In the genomic region with DNA sequence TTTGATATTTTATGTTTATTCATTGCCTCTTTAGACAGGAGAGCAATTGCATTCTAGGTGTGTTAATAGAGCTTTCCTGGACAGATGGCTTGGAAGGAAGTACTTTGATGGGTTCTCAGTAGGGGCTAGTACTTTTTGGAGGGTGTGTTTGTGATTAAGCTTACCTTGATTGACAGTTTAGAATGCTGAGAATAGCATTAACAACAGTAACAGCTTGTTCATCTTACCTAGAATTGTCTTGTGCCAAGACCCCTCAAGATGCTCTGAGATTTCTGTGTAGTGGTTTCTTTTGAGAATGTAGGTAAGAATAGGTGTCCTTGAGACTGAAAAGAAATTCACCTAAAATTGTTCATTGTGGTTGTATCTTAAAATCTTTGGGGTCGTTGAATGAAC, we compare ENCODE assay signal across 10 cellular contexts. TPM values are rescaled to one million over a fixed set of nuclear protein-coding genes. Genes with fewer than 3 reads are reported as not detected.
DNase-seq lines count a peak whose midpoint lies in the region; ATAC-seq and TF ChIP-seq lines count a peak whose summit lies in the region.
"Had no signal": no experiment of that assay in that cellular context is flagged by ENCODE, and none has a peak within 500 bp of the region (broad histone marks: within the 10 kb centered on the region; RNA-seq: fewer than 3 reads in every experiment).

No MANE protein-coding gene starts in this region.

- CTCF ChIA-PET in activated CD4-positive, alpha-beta T cell treated with anti-CD3 and anti-CD28 coated beads for 36 hours (lab: Charles Lee), result interaction anchor here (0.8 to 2.3 kb wide), 19 partner anchors 9 to 178 kb away, joined by 3 to 18 read pairs (median 6); no protein-coding TSS in a partner anchor

- H3K4me1 ChIP-seq in RWPE2 (ENCODE audit: insufficient read depth, poor library complexity, severe bottlenecking) (peaks cover 53% of the 10 kb centered on the region), thyroid gland (peaks cover 42 to 76% of the 10 kb centered on the region in 2 donors)

- DNase-seq in activated CD4-positive, alpha-beta T cell treated with anti-CD3 and anti-CD28 coated beads for 36 hours, result no peak
- no peak for DNase-seq in activated CD4-positive, alpha-beta T cell treated with anti-CD3 and anti-CD28 coated beads, Interleukin-2, amount 50 U/mL, for 1 hour
- DNase-seq in RWPE2 (ENCODE audit: low spot score) (no peak), cardiac septum (ENCODE audit: low spot score) (no peak), thyroid gland (no peak), DMS153 treated with DMSO at 0.1 percent for 48 hours (lab: John Stamatoyannopoulos, UW; ENCODE audit: unreplicated experiment) (no peak)
- DNase-seq in stimulated activated naive B cell treated with anti-CD40 and anti-IgM and Interleukin-4, amounts not matched to agents 10 μg/mL and 1 μg/mL and 100 μg/mL, for 72 hours, result no peak
- DNase-seq: NCI-H2029 treated with DMSO at 0.1 percent for 48 hours had no signal

- no peaks in the 10 kb centered on the region for H3K27me3 ChIP-seq in RWPE2 (ENCODE audit: insufficient read depth, poor library complexity, severe bottlenecking)
- H3K27me3 ChIP-seq in thyroid gland, result no peaks in the 10 kb centered on the region
- H3K27me3 ChIP-seq: esophagus muscularis mucosa had no signal

- H3K9me3 ChIP-seq in RWPE2 (ENCODE audit: severe bottlenecking), result no peaks in the 10 kb centered on the region
- no peaks in the 10 kb centered on the region for H3K9me3 ChIP-seq in thyroid gland
- H3K9me3 ChIP-seq: esophagus muscularis mucosa had no signal

- peaks cover 3% of the 10 kb centered on the region for H3K36me3 Mint-ChIP-seq in activated CD4-positive, alpha-beta T cell treated with anti-CD3 and anti-CD28 coated beads for 36 hours (ENCODE audit: low read depth)
- peaks cover 6% of the 10 kb centered on the region for H3K36me3 Mint-ChIP-seq in dendritic cell treated with granulocyte-macrophage colony-stimulating factor and Interleukin-4, amounts not matched to agents 40 ng/mL and 50 ng/mL, for 4 days (ENCODE audit: low read depth)
- H3K36me3 Mint-ChIP-seq in stimulated activated naive B cell treated with anti-CD40 and anti-IgM and Interleukin-4, amounts not matched to agents 10 μg/mL and 1 μg/mL and 100 μg/mL, for 72 hours, result peaks cover 2 to 11% of the 10 kb centered on the region in 2 donors

- no peak for TF ChIP-seq CTCF in RWPE2 (IDR thresholded peaks at IDR 0.05; ENCODE audit: poor library complexity, severe bottlenecking)
- no peak for TF ChIP-seq CTCF in thyroid gland (IDR thresholded peaks at IDR 0.05)

- H3K9me3 Mint-ChIP-seq in activated CD4-positive, alpha-beta T cell treated with anti-CD3 and anti-CD28 coated beads for 36 hours (ENCODE audit: low read depth), result no peaks in the 10 kb centered on the region
- H3K9me3 Mint-ChIP-seq in dendritic cell treated with granulocyte-macrophage colony-stimulating factor and Interleukin-4, amounts not matched to agents 40 ng/mL and 50 ng/mL, for 4 days, result no peaks in the 10 kb centered on the region
- peaks cover 0 to 2% of the 10 kb centered on the region in 2 donors for H3K9me3 Mint-ChIP-seq in stimulated activated naive B cell treated with anti-CD40 and anti-IgM and Interleukin-4, amounts not matched to agents 10 μg/mL and 1 μg/mL and 100 μg/mL, for 72 hours

- peak; percentile 27 for ATAC-seq in activated CD4-positive, alpha-beta T cell treated with anti-CD3 and anti-CD28 coated beads for 36 hours
- ATAC-seq in RWPE2 (ENCODE audit: low read depth), result peak; percentile 11; the same call in 1 of the 3 replicates
- ATAC-seq in stimulated activated naive B cell treated with anti-CD40 and anti-IgM and Interleukin-4, amounts not matched to agents 10 μg/mL and 1 μg/mL and 100 μg/mL, for 72 hours (replicated peaks), result peak in 1 of 2 donors; percentile 13

- intact Hi-C loops in activated CD4-positive, alpha-beta T cell treated with anti-CD3 and anti-CD28 coated beads for 36 hours (cut with DNase I, micrococcal nuclease), result loop anchor here in 1 of 2 experiments (2.0 kb wide), 1 partner anchor 18 kb away; no protein-coding TSS in a partner anchor
- intact Hi-C loops in dendritic cell treated with granulocyte-macrophage colony-stimulating factor and Interleukin-4, amounts not matched to agents 40 ng/mL and 50 ng/mL, for 4 days (cut with micrococcal nuclease), result no loop called here
- intact Hi-C loops in cardiac septum (cut with DNase I) (no loop called here), thyroid gland (cut with DNase I) (no loop called here)

- H3K4me3 ChIP-seq in RWPE2 (ENCODE audit: severe bottlenecking) (no peak overlapping the region), thyroid gland (replicated peaks in 1 of 3) (no peak overlapping the region)
- H3K4me3 ChIP-seq: esophagus muscularis mucosa had no signal

- H3K4me3 Mint-ChIP-seq in activated CD4-positive, alpha-beta T cell treated with anti-CD3 and anti-CD28 coated beads for 36 hours, result peak overlapping the region; percentile 55
- H3K4me3 Mint-ChIP-seq in dendritic cell treated with granulocyte-macrophage colony-stimulating factor and Interleukin-4, amounts not matched to agents 40 ng/mL and 50 ng/mL, for 4 days, result no peak overlapping the region
- H3K4me3 Mint-ChIP-seq in stimulated activated naive B cell treated with anti-CD40 and anti-IgM and Interleukin-4, amounts not matched to agents 10 μg/mL and 1 μg/mL and 100 μg/mL, for 72 hours, result peak overlapping the region in 1 of 2 donors; percentile 24

- peaks cover 85% of the 10 kb centered on the region for H3K4me1 Mint-ChIP-seq in activated CD4-positive, alpha-beta T cell treated with anti-CD3 and anti-CD28 coated beads for 36 hours
- peaks cover 73% of the 10 kb centered on the region for H3K4me1 Mint-ChIP-seq in dendritic cell treated with granulocyte-macrophage colony-stimulating factor and Interleukin-4, amounts not matched to agents 40 ng/mL and 50 ng/mL, for 4 days (ENCODE audit: low read depth)
- peaks cover 49 to 76% of the 10 kb centered on the region in 2 donors for H3K4me1 Mint-ChIP-seq in stimulated activated naive B cell treated with anti-CD40 and anti-IgM and Interleukin-4, amounts not matched to agents 10 μg/mL and 1 μg/mL and 100 μg/mL, for 72 hours

- peak overlapping the region; percentile 62 for H3K27ac ChIP-seq in RWPE2 (ENCODE audit: poor library complexity, severe bottlenecking)
- peak overlapping the region in 1 of 3 donors; percentile 38 for H3K27ac ChIP-seq in thyroid gland

- H3K36me3 ChIP-seq in RWPE2 (ENCODE audit: low read depth) (no peaks in the 10 kb centered on the region), thyroid gland (no peaks in the 10 kb centered on the region)
- H3K36me3 ChIP-seq: esophagus muscularis mucosa had no signal

- no peaks in the 10 kb centered on the region for H3K27me3 Mint-ChIP-seq in activated CD4-positive, alpha-beta T cell treated with anti-CD3 and anti-CD28 coated beads for 36 hours
- H3K27me3 Mint-ChIP-seq in dendritic cell treated with granulocyte-macrophage colony-stimulating factor and Interleukin-4, amounts not matched to agents 40 ng/mL and 50 ng/mL, for 4 days, result no peaks in the 10 kb centered on the region
- no peaks in the 10 kb centered on the region for H3K27me3 Mint-ChIP-seq in stimulated activated naive B cell treated with anti-CD40 and anti-IgM and Interleukin-4, amounts not matched to agents 10 μg/mL and 1 μg/mL and 100 μg/mL, for 72 hours

- POLR2A ChIA-PET in activated CD4-positive, alpha-beta T cell treated with anti-CD3 and anti-CD28 coated beads for 36 hours (lab: Charles Lee), result interaction anchor here (0.6 to 1.4 kb wide), 8 partner anchors 15 to 86 kb away, joined by 3 to 5 read pairs (median 3); no protein-coding TSS in a partner anchor

- TF ChIP-seq POLR2A in thyroid gland (IDR thresholded peaks at IDR 0.05), result no peak

- WGBS in thyroid gland, 2 donors, result 71 to 79% methylated on average over 1 of the region's 1 CpG

- H3K27ac Mint-ChIP-seq in activated CD4-positive, alpha-beta T cell treated with anti-CD3 and anti-CD28 coated beads for 36 hours, result peak overlapping the region; percentile 82
- peak overlapping the region; percentile 27 for H3K27ac Mint-ChIP-seq in dendritic cell treated with granulocyte-macrophage colony-stimulating factor and Interleukin-4, amounts not matched to agents 40 ng/mL and 50 ng/mL, for 4 days
- peak overlapping the region; percentile 2 for H3K27ac Mint-ChIP-seq in stimulated activated naive B cell treated with anti-CD40 and anti-IgM and Interleukin-4, amounts not matched to agents 10 μg/mL and 1 μg/mL and 100 μg/mL, for 72 hours

RNA-seq across cellular contexts. Expression of gene USP3, which starts 6.2 kb away (rescaled TPM):
- 10 to 100 TPM; 51.1 to 51.7 TPM for total RNA-seq in activated CD4-positive, alpha-beta T cell treated with anti-CD3 and anti-CD28 coated beads for 36 hours
- total RNA-seq in cardiac septum, result 16.2 TPM
- 10 to 100 TPM; 42.9 to 82.2 (median 53.7) TPM for total RNA-seq in thyroid gland

Comparison
In these comparisons a context has a peak if more than half of its experiments do, and no peak if none do; other contexts are left out.
1. H3K27ac Mint-ChIP-seq: peak in every context shown above with its lines; median percentile 82 in activated CD4-positive, alpha-beta T cell treated with anti-CD3 and anti-CD28 coated beads for 36 hours; 27 in dendritic cell treated with granulocyte-macrophage colony-stimulating factor and Interleukin-4, amounts not matched to agents 40 ng/mL and 50 ng/mL, for 4 days; 2 in stimulated activated naive B cell treated with anti-CD40 and anti-IgM and Interleukin-4, amounts not matched to agents 10 μg/mL and 1 μg/mL and 100 μg/mL, for 72 hours.